ENCODE assay signal across 1 cellular context in genomic region chr1:22611530-22611947, GRCh38.
TF ChIP-seq lines count a peak whose summit lies in the region.

No MANE protein-coding gene starts in this region.

TF ChIP-seq in WTC11, 78 proteins besides CTCF, POLR2A, EP300 and RAD21 (continued from another document):
- 0 out of 2 replicates have a peak, but pooled peaks have one; percentile 81 for TF ChIP-seq AFF4 (CRISPR knock-in tag; IDR thresholded peaks at IDR 0.05; ENCODE audit: borderline replicate concordance)
- TF ChIP-seq MYBL2 (CRISPR knock-in tag; IDR thresholded peaks at IDR 0.05): peak; percentile 76
- no peak for TF ChIP-seq ZNF219 (CRISPR knock-in tag; IDR thresholded peaks at IDR 0.05; ENCODE audit: borderline replicate concordance)
- TF ChIP-seq ARID4B (CRISPR knock-in tag; IDR thresholded peaks at IDR 0.05; ENCODE audit: borderline replicate concordance): peak; percentile 96
- peak; percentile 97 for TF ChIP-seq FOXP4 (CRISPR knock-in tag; IDR thresholded peaks at IDR 0.05)
- TF ChIP-seq ATF6 (CRISPR knock-in tag; IDR thresholded peaks at IDR 0.05): no peak
- no peak for TF ChIP-seq ATF3 (CRISPR knock-in tag; conservative IDR thresholded peaks at IDR 0.05)
- TF ChIP-seq ZNF138 (CRISPR knock-in tag; conservative IDR thresholded peaks at IDR 0.05): peak; percentile 88; the same call in 1 of the 2 replicates
- peak; percentile 97 for TF ChIP-seq ZNF281 (CRISPR knock-in tag; IDR thresholded peaks at IDR 0.05)
- TF ChIP-seq E2F1 (CRISPR knock-in tag; IDR thresholded peaks at IDR 0.05): peak; percentile 88; the same call in 1 of the 2 replicates
- TF ChIP-seq FOXP1 (CRISPR knock-in tag; IDR thresholded peaks at IDR 0.05; ENCODE audit: borderline replicate concordance): peak; percentile 97
- TF ChIP-seq ZNF532 (CRISPR knock-in tag; IDR thresholded peaks at IDR 0.05; ENCODE audit: borderline replicate concordance): no peak
- TF ChIP-seq JAZF1 (CRISPR knock-in tag; IDR thresholded peaks at IDR 0.05): no peak
- peak; percentile 77; the same call in 1 of the 2 replicates for TF ChIP-seq MAX (CRISPR knock-in tag; IDR thresholded peaks at IDR 0.05)
- peak; percentile 94 for TF ChIP-seq TEAD1 (CRISPR knock-in tag; IDR thresholded peaks at IDR 0.05)
- peak; percentile 97; the same call in 1 of the 2 replicates for TF ChIP-seq SMAD3 (CRISPR knock-in tag; IDR thresholded peaks at IDR 0.05; ENCODE audit: borderline replicate concordance)
- peak; percentile 56; the same call in 1 of the 2 replicates for TF ChIP-seq NR2C2 (CRISPR knock-in tag; IDR thresholded peaks at IDR 0.05)
- no peak for TF ChIP-seq GABPB1 (CRISPR knock-in tag; IDR thresholded peaks at IDR 0.05)
- TF ChIP-seq TCF7 (CRISPR knock-in tag; IDR thresholded peaks at IDR 0.05; ENCODE audit: low read depth): peak; percentile 50; the same call in 1 of the 2 replicates
- no peak; the same call in 1 of the 2 replicates for TF ChIP-seq ELF4 (CRISPR knock-in tag; IDR thresholded peaks at IDR 0.05; ENCODE audit: low read depth)
- peak; percentile 75; the same call in 1 of the 2 replicates for TF ChIP-seq E2F4 (CRISPR knock-in tag; IDR thresholded peaks at IDR 0.05; ENCODE audit: borderline replicate concordance, low read depth)
- no peak for TF ChIP-seq PRRX2 (CRISPR knock-in tag; IDR thresholded peaks at IDR 0.05)
- TF ChIP-seq ZNF232 (CRISPR knock-in tag; IDR thresholded peaks at IDR 0.05): peak; percentile 98
- peak; percentile 47; the same call in 1 of the 2 replicates for TF ChIP-seq IRF1 (CRISPR knock-in tag; IDR thresholded peaks at IDR 0.05)
- TF ChIP-seq CDX4 (CRISPR knock-in tag; IDR thresholded peaks at IDR 0.05; ENCODE audit: borderline replicate concordance): no peak
- no peak for TF ChIP-seq ZNF671 (CRISPR knock-in tag; IDR thresholded peaks at IDR 0.05)
